Comparison of ENCODE assay signal across 10 cellular contexts in genomic region chr7:77348371-77348813, GRCh38.
A peak's percentile ranks its signal among the peaks of the same experiment; 100 is the strongest.
DNase-seq lines count a peak whose midpoint lies in the region; ATAC-seq and TF ChIP-seq lines count a peak whose summit lies in the region.
"Had no signal": no experiment of that assay in that cellular context is flagged by ENCODE, and none has a peak within 500 bp of the region (broad histone marks: within the 10 kb centered on the region; RNA-seq: fewer than 3 reads in every experiment).

No MANE protein-coding gene starts in this region.

- DNase-seq in NCI-H2227 treated with DMSO at 0.1 percent for 48 hours (lab: John Stamatoyannopoulos, UW) (peak; percentile 36), NCI-H2227 (lab: John Stamatoyannopoulos, UW; ENCODE audit: unreplicated experiment) (no peak), chondrocyte (ENCODE audit: low spot score) (no peak), thoracic aorta (ENCODE audit: low spot score) (no peak), SW480 (ENCODE audit: low spot score) (no peak)
- no peak for DNase-seq in CD4-positive, alpha-beta memory T cell

- no peaks in the 10 kb centered on the region for H3K36me3 Mint-ChIP-seq in chondrocyte (ENCODE audit: low read depth)
- H3K36me3 Mint-ChIP-seq in CD4-positive, alpha-beta memory T cell, result no peaks in the 10 kb centered on the region
- H3K36me3 Mint-ChIP-seq: brain had no signal

- WGBS in mesodermal cell (ENCODE audit: insufficient coverage in 2 of 2), 2 experiments, result 46 to 47% methylated on average over 3 of the region's 3 CpGs

- peak overlapping the region; percentile 51 for H3K27ac ChIP-seq in mesodermal cell (ENCODE audit: low read depth, low read length, severe bottlenecking)
- H3K27ac ChIP-seq in thoracic aorta, result peak overlapping the region; percentile 21 to 33
- H3K27ac ChIP-seq in CD4-positive, alpha-beta memory T cell (ENCODE audit: low read depth, low read length), result no peak overlapping the region
- H3K27ac ChIP-seq: 22Rv1 had no signal

- ATAC-seq in thoracic aorta (ENCODE audit: insufficient number of reproducible peaks, low FRiP score, low read depth), result peak; percentile 53
- ATAC-seq in HG02870 (IDR thresholded peaks at IDR 0.05; ENCODE audit: unreplicated experiment), result no peak

- peak; percentile 52 for TF ChIP-seq CTCF in chondrocyte (IDR thresholded peaks at IDR 0.05)
- no peak for TF ChIP-seq CTCF in thoracic aorta (IDR thresholded peaks at IDR 0.05)

- H3K36me3 ChIP-seq in mesodermal cell (ENCODE audit: control insufficient read depth, insufficient read depth, low read length) (no peaks in the 10 kb centered on the region), thoracic aorta (no peaks in the 10 kb centered on the region)
- no peaks in the 10 kb centered on the region for H3K36me3 ChIP-seq in CD4-positive, alpha-beta memory T cell (ENCODE audit: insufficient read depth, low read length)

- peak overlapping the region; percentile 78 for H3K27ac Mint-ChIP-seq in chondrocyte (ENCODE audit: unreplicated experiment)
- peak overlapping the region in 2 of 7 donors; percentile 0 to 60 for H3K27ac Mint-ChIP-seq in CD4-positive, alpha-beta memory T cell

- H3K27me3 ChIP-seq in thoracic aorta (replicated peaks; ENCODE audit: insufficient read depth), result no peaks in the 10 kb centered on the region
- no peaks in the 10 kb centered on the region for H3K27me3 ChIP-seq in CD4-positive, alpha-beta memory T cell (ENCODE audit: insufficient read depth, low read length)

- H3K27me3 Mint-ChIP-seq in chondrocyte (ENCODE audit: low read depth), result no peaks in the 10 kb centered on the region
- no peaks in the 10 kb centered on the region for H3K27me3 Mint-ChIP-seq in CD4-positive, alpha-beta memory T cell
- H3K27me3 Mint-ChIP-seq: brain had no signal

- POLR2A ChIA-PET in CD4-positive, alpha-beta memory T cell (lab: Charles Lee; ENCODE audit: partially characterized antibody), result no interaction called here

- peaks cover 12% of the 10 kb centered on the region for H3K4me1 ChIP-seq in mesodermal cell (ENCODE audit: control insufficient read depth, insufficient read depth, low read length, poor library complexity, severe bottlenecking)
- peaks cover 5 to 16% of the 10 kb centered on the region in 2 donors for H3K4me1 ChIP-seq in thoracic aorta (ENCODE audit: control insufficient read depth in 1 of 2, low read depth in 2 of 2)
- H3K4me1 ChIP-seq in CD4-positive, alpha-beta memory T cell (ENCODE audit: insufficient read depth, low read length), result peaks cover 45% of the 10 kb centered on the region

- H3K9me3 ChIP-seq in mesodermal cell (ENCODE audit: control insufficient read depth, low read length) (no peaks in the 10 kb centered on the region), thoracic aorta (no peaks in the 10 kb centered on the region)
- no peaks in the 10 kb centered on the region for H3K9me3 ChIP-seq in CD4-positive, alpha-beta memory T cell (ENCODE audit: control insufficient read depth in 1 of 2, low read length in 2 of 2)

- H3K4me3 Mint-ChIP-seq in chondrocyte (ENCODE audit: unreplicated experiment), result no peak overlapping the region
- peak overlapping the region in 2 of 8 donors; percentile 6 to 45 for H3K4me3 Mint-ChIP-seq in CD4-positive, alpha-beta memory T cell
- H3K4me3 Mint-ChIP-seq: brain had no signal

- CTCF ChIA-PET in CD4-positive, alpha-beta memory T cell (lab: Charles Lee; ENCODE audit: partially characterized antibody), result interaction anchor here (1.9 kb wide), 1 partner anchor 16 kb away, joined by 8 read pairs; no protein-coding TSS in a partner anchor

- intact Hi-C loops in CD4-positive, alpha-beta memory T cell (cut with micrococcal nuclease), result no loop called here

- no peak overlapping the region for H3K4me3 ChIP-seq in mesodermal cell (ENCODE audit: extremely low read depth, insufficient read depth, low read length, poor library complexity, severe bottlenecking)
- H3K4me3 ChIP-seq in thoracic aorta, result no peak overlapping the region
- no peak overlapping the region for H3K4me3 ChIP-seq in CD4-positive, alpha-beta memory T cell (ENCODE audit: low read length in 2 of 2)

- no peaks in the 10 kb centered on the region for H3K9me3 Mint-ChIP-seq in chondrocyte (ENCODE audit: low read depth)
- no peaks in the 10 kb centered on the region for H3K9me3 Mint-ChIP-seq in CD4-positive, alpha-beta memory T cell
- H3K9me3 Mint-ChIP-seq: brain had no signal

- H3K4me1 Mint-ChIP-seq in chondrocyte (ENCODE audit: low read depth), result peaks cover 30% of the 10 kb centered on the region
- peaks cover 28 to 41% (median 33%) of the 10 kb centered on the region in 4 donors for H3K4me1 Mint-ChIP-seq in CD4-positive, alpha-beta memory T cell
